ENCODE assay signal across 2 cellular contexts in the genomic region with DNA sequence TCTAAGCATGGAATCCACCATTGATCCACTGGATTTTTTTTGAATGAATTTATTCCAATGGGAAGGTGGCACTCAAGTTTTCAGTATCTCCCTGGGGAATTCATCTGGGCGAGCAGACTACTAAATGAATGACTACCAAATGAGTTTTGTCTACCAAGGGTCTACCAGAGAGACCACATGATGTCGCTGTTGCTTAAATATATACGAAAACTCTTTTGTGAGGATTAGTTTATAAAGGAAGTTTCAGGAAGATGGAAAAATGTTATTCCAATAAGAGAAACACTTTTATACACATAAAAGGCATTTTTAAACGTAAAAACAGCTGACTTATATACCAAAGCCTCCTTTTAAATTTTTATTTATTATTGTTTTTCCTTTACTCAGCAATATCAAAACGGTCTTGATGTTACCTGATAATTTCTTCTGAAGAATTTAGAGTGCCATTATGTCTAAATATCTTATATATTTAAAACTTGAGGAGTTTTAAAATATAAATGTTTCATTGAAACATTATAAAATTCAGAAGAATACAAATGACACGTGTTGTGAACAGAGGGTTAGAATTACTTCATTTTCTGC.
TF ChIP-seq lines count a peak whose summit lies in the region.

No MANE protein-coding gene starts in this region.

TF ChIP-seq in IMR-90, 13 proteins besides CTCF, POLR2A, EP300 and RAD21:
- TF ChIP-seq RFX5 (IDR thresholded peaks at IDR 0.05; ENCODE audit: low read depth, low read length) (no peak), RCOR1 (IDR thresholded peaks at IDR 0.05; ENCODE audit: insufficient replicate concordance, low read length) (no peak), MXI1 (IDR thresholded peaks at IDR 0.05; ENCODE audit: borderline replicate concordance, low read depth, low read length) (no peak), SMC3 (IDR thresholded peaks at IDR 0.05; ENCODE audit: low read depth, low read length) (peak; percentile 88), MAFK (IDR thresholded peaks at IDR 0.05; ENCODE audit: low read depth, low read length) (0 out of 2 replicates have a peak, but pooled peaks have one; percentile 1)
- TF ChIP-seq, protein P1, sequence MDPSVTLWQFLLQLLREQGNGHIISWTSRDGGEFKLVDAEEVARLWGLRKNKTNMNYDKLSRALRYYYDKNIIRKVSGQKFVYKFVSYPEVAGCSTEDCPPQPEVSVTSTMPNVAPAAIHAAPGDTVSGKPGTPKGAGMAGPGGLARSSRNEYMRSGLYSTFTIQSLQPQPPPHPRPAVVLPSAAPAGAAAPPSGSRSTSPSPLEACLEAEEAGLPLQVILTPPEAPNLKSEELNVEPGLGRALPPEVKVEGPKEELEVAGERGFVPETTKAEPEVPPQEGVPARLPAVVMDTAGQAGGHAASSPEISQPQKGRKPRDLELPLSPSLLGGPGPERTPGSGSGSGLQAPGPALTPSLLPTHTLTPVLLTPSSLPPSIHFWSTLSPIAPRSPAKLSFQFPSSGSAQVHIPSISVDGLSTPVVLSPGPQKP (IDR thresholded peaks at IDR 0.05; ENCODE audit: borderline replicate concordance, low read depth, low read length), result no peak

TF ChIP-seq in endothelial cell of umbilical vein, 7 proteins besides CTCF, POLR2A, EP300 and RAD21:
- TF ChIP-seq POLR2AphosphoS5 (IDR thresholded peaks at IDR 0.05; ENCODE audit: insufficient read depth, low read depth, low read length) (no peak), FOS (IDR thresholded peaks at IDR 0.05; ENCODE audit: borderline replicate concordance, insufficient read depth, low read length) (no peak)
